ENCODE assay signal across 1 cellular context in genomic region chr15:67064607-67065530, GRCh38.
TF ChIP-seq lines count a peak whose summit lies in the region.

No MANE protein-coding gene starts in this region.

TF ChIP-seq in HEK293, 187 proteins besides CTCF, POLR2A, EP300 and RAD21 (continued from another document):
- no peak for TF ChIP-seq ZBTB44 (tag by site-specific recombination; IDR thresholded peaks at IDR 0.05)
- no peak for TF ChIP-seq WT1 (tag by site-specific recombination; IDR thresholded peaks at IDR 0.05)
- peak; percentile 56 for TF ChIP-seq EGR2 (tag by site-specific recombination; IDR thresholded peaks at IDR 0.05; ENCODE audit: low read depth)
- TF ChIP-seq ZNF266 (tag by site-specific recombination; IDR thresholded peaks at IDR 0.05; ENCODE audit: low read depth): no peak
- TF ChIP-seq ZFP69B (tag by site-specific recombination; IDR thresholded peaks at IDR 0.05): peak; percentile 92
- no peak for TF ChIP-seq ZNF555 (tag by site-specific recombination; conservative IDR thresholded peaks at IDR 0.05)
- TF ChIP-seq KLF17 (tag by site-specific recombination; IDR thresholded peaks at IDR 0.05): peak; percentile 55
- peak; percentile 45; the same call in 1 of the 2 replicates for TF ChIP-seq ZNF449 (tag by site-specific recombination; IDR thresholded peaks at IDR 0.05)
- peak; percentile 73 for TF ChIP-seq ZNF121 (tag by site-specific recombination; IDR thresholded peaks at IDR 0.05)
- TF ChIP-seq BCL11B (tag by site-specific recombination; IDR thresholded peaks at IDR 0.05; ENCODE audit: low read depth): peak; percentile 81; the same call in 1 of the 2 replicates
- no peak for TF ChIP-seq REPIN1 (tag by site-specific recombination; IDR thresholded peaks at IDR 0.05; ENCODE audit: low read depth)
- peak; percentile 34 for TF ChIP-seq SP7 (tag by site-specific recombination; IDR thresholded peaks at IDR 0.05)
- TF ChIP-seq YY1 (tag by site-specific recombination; IDR thresholded peaks at IDR 0.05): peak; percentile 44; the same call in 1 of the 2 replicates
- peak; percentile 19; the same call in 1 of the 2 replicates for TF ChIP-seq ZNF596 (tag by site-specific recombination; IDR thresholded peaks at IDR 0.05)
- TF ChIP-seq ZNF544 (tag by site-specific recombination; IDR thresholded peaks at IDR 0.05): no peak
- peak; percentile 54 for TF ChIP-seq ZNF600 (tag by site-specific recombination; IDR thresholded peaks at IDR 0.05)
- TF ChIP-seq ZBTB48 (tag by site-specific recombination; IDR thresholded peaks at IDR 0.05): peak; percentile 79
- no peak for TF ChIP-seq ZNF571 (tag by site-specific recombination; IDR thresholded peaks at IDR 0.05)
- TF ChIP-seq ZNF146 (tag by site-specific recombination; IDR thresholded peaks at IDR 0.05): 0 out of 2 replicates have a peak, but pooled peaks have one; percentile 24
- TF ChIP-seq MYNN (tag by site-specific recombination; IDR thresholded peaks at IDR 0.05; ENCODE audit: borderline replicate concordance): 0 out of 2 replicates have a peak, but pooled peaks have one; percentile 21
- peak; percentile 84; the same call in 1 of the 2 replicates for TF ChIP-seq ZSCAN30 (tag by site-specific recombination; IDR thresholded peaks at IDR 0.05)
- TF ChIP-seq ZNF626 (tag by site-specific recombination; IDR thresholded peaks at IDR 0.05): no peak
- peak; percentile 15; the same call in 1 of the 2 replicates for TF ChIP-seq ZNF341 (tag by site-specific recombination; IDR thresholded peaks at IDR 0.05; ENCODE audit: low read depth)
- TF ChIP-seq TCF7L2 (IDR thresholded peaks at IDR 0.05; ENCODE audit: borderline replicate concordance, low read depth, low read length): no peak
- peak; percentile 88 for TF ChIP-seq ZXDB (tag by site-specific recombination; IDR thresholded peaks at IDR 0.05)
- no peak for TF ChIP-seq ZNF184 (tag by site-specific recombination; IDR thresholded peaks at IDR 0.05)
- peak; percentile 89 for TF ChIP-seq PATZ1 (tag by site-specific recombination; IDR thresholded peaks at IDR 0.05)
- TF ChIP-seq KLF10 (tag by site-specific recombination; IDR thresholded peaks at IDR 0.05): no peak
- peak; percentile 95 for TF ChIP-seq ZNF692 (tag by site-specific recombination; IDR thresholded peaks at IDR 0.05)
- 0 out of 2 replicates have a peak, but pooled peaks have one; percentile 14 for TF ChIP-seq ZNF488 (tag by site-specific recombination; IDR thresholded peaks at IDR 0.05)
- TF ChIP-seq MEIS1 (CRISPR knock-in tag; IDR thresholded peaks at IDR 0.05; ENCODE audit: borderline replicate concordance): peak; percentile 27; the same call in 1 of the 2 replicates
- peak; percentile 73 for TF ChIP-seq SCRT2 (tag by site-specific recombination; IDR thresholded peaks at IDR 0.05)
- TF ChIP-seq ZNF747 (tag by site-specific recombination; IDR thresholded peaks at IDR 0.05): no peak
- peak; percentile 69; the same call in 1 of the 2 replicates for TF ChIP-seq ZNF138 (tag by site-specific recombination; IDR thresholded peaks at IDR 0.05; ENCODE audit: borderline replicate concordance)
- TF ChIP-seq ZBTB11 (tag by site-specific recombination; conservative IDR thresholded peaks at IDR 0.05; ENCODE audit: low read depth): peak; percentile 40; the same call in 1 of the 2 replicates
- TF ChIP-seq ZNF558 (tag by site-specific recombination; IDR thresholded peaks at IDR 0.05): no peak
- TF ChIP-seq MZF1 (tag by site-specific recombination; IDR thresholded peaks at IDR 0.05; ENCODE audit: borderline replicate concordance): peak; percentile 42; the same call in 1 of the 2 replicates
- TF ChIP-seq ZNF18 (tag by site-specific recombination; IDR thresholded peaks at IDR 0.05): peak; percentile 84
- TF ChIP-seq ZNF624 (tag by site-specific recombination; IDR thresholded peaks at IDR 0.05): no peak
- TF ChIP-seq ZEB2 (tag by site-specific recombination; IDR thresholded peaks at IDR 0.05): peak; percentile 64
- TF ChIP-seq ZNF202 (tag by site-specific recombination; IDR thresholded peaks at IDR 0.05; ENCODE audit: borderline replicate concordance): no peak
